25 cellular contexts compared by ENCODE assay signal in the genomic region with DNA sequence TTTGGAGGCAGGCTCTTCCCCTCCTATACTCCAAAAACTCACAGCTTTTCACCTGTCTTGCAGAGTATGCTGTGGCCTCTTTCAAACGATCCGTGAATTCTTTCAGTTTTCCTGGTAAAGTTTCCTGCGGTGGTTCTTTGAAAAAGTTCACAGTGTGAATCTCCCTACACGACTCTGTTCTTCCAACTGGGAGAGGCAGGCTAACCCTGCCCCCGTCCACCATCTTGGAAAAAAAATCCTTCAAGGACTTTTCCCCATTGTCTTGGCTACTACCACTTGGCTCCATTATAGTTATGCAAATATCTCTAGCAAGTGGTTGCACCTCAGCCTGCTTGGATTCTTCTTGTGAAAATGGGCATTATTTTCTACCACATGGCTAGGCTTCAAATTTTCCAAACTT.
"Had no signal": no experiment of that assay in that cellular context is flagged by ENCODE, and none has a peak within 500 bp of the region (broad histone marks: within the 10 kb centered on the region; RNA-seq: fewer than 3 reads in every experiment).

No MANE protein-coding gene starts in this region.

- H2AFZ ChIP-seq: hepatocyte had no signal

- H3K27me3 ChIP-seq: dorsolateral prefrontal cortex, foreskin keratinocyte, heart left ventricle, hepatocyte, left lung had no signal

- FAIRE-seq: colon, endometrium, islet of Langerhans, keratinocyte had no signal

- ATAC-seq: esophagus mucosa; foreskin keratinocyte; gastroesophageal sphincter; heart left ventricle; left cardiac atrium; left lung; left ventricle myocardium superior; lower lobe of right lung; mucosa of descending colon; naive thymus-derived CD8-positive, alpha-beta T cell had no signal

- H3K79me2 ChIP-seq: hepatocyte had no signal

- H3K4me1 ChIP-seq: foreskin keratinocyte, gastroesophageal sphincter, heart left ventricle, left lung, lower lobe of right lung had no signal

- H3K27ac ChIP-seq: coronary artery, dorsolateral prefrontal cortex, epithelial cell of prostate, foreskin keratinocyte, gastroesophageal sphincter, heart left ventricle, hepatocyte, left lung, lower lobe of right lung had no signal

- H3K4me2 ChIP-seq: hepatocyte had no signal

- H3K9me3 ChIP-seq: left lung, lower lobe of right lung, mucosa of descending colon had no signal

- H3K4me3 ChIP-seq: coronary artery, dorsolateral prefrontal cortex, gastroesophageal sphincter, heart left ventricle, hepatocyte, left lung, lower lobe of right lung, mucosa of descending colon had no signal

- H3K36me3 ChIP-seq: gastroesophageal sphincter, heart left ventricle, left lung, lower lobe of right lung had no signal

- DNase-seq: dermis blood vessel endothelial cell; dorsolateral prefrontal cortex; effector CD4-positive, alpha-beta T cell; effector memory CD4-positive, alpha-beta T cell; erythroblast; foreskin keratinocyte; heart left ventricle; hypothalamus; left cardiac atrium; left lung; left ventricle myocardium superior; lower lobe of right lung; mesenchymal stem cell; mucosa of descending colon; naive B cell; naive thymus-derived CD8-positive, alpha-beta T cell had no signal
